ENCODE assay signal across 5 cellular contexts in genomic region chr5:130397727-130398126, GRCh38.
A peak's percentile ranks its signal among the peaks of the same experiment; 100 is the strongest.
DNase-seq lines count a peak whose midpoint lies in the region; ATAC-seq, FAIRE-seq and TF ChIP-seq lines count a peak whose summit lies in the region.
"Not testable (repeated sequence)": the region's sequence is repeated elsewhere in the genome, so short reads cannot be mapped to it uniquely, and the experiment has no call there.

No MANE protein-coding gene starts in this region.

- intact Hi-C loops in Caco-2 (cut with micrococcal nuclease; ENCODE audit: unreplicated experiment); mucosa of descending colon (cut with DNase I, micrococcal nuclease); transverse colon (cut with DNase I; ENCODE audit: low total_unique reads): not testable (repeated sequence)

- H3K9ac ChIP-seq in H1 (replicated peaks in 1 of 4; ENCODE audit: extremely low read depth in 1 of 4, low read depth in 3 of 4, low read length in 3 of 4) = not testable (repeated sequence)

- H2BK12ac ChIP-seq in H1 (ENCODE audit: low read depth, low read length) = not testable (repeated sequence)

- not testable (repeated sequence) for FAIRE-seq in H1 (lab: Jason Lieb, UNC)

- H3K4me1 Mint-ChIP-seq in Caco-2 (ENCODE audit: low read depth, unreplicated experiment) (peaks cover 11% of the 10 kb centered on the region), WTC11 (peaks cover 20% of the 10 kb centered on the region)

- WGBS in H1 (ENCODE audit: extremely low coverage in 1 of 2, insufficient coverage in 1 of 2, insufficient read length in 1 of 2, insufficient replicate concordance in 2 of 2, low coverage in 1 of 2, low lambda C conversion rate in 2 of 2, missing lambda C conversion rate in 1 of 2), 2 experiments = 86% methylated on average over 1 of the region's 1 CpG; no CpG with 5 or more reads in 1 of the 2 experiments
- WGBS in transverse colon (ENCODE audit: low coverage in 1 of 2), 2 donors = 57% methylated on average over 1 of the region's 1 CpG; no CpG with 5 or more reads in 1 of the 2 donors

- in situ Hi-C loops in transverse colon (cut with MboI; ENCODE audit: low pct_ligation_motif_present in 1 of 4, low pct_unique_long_range_greater_than_20kb in 1 of 4, low sequenced_read_pairs in 3 of 4) = not testable (repeated sequence)

- H2BK120ac ChIP-seq in H1 (replicated peaks; ENCODE audit: low read depth, low read length) = not testable (repeated sequence)

- H3K79me2 ChIP-seq in H1 (ENCODE audit: control insufficient read depth in 1 of 2, insufficient read depth in 2 of 2, low read length in 2 of 2) = not testable (repeated sequence)

- not testable (repeated sequence) for H3K23ac ChIP-seq in H1 (ENCODE audit: insufficient read length)

- CTCF ChIA-PET in Caco-2 (lab: Charles Lee); WTC11 (lab: Charles Lee): not testable (repeated sequence)
- CTCF ChIA-PET in H1 (lab: Charles Lee; ENCODE audit: partially characterized antibody) = interaction anchor here (1.1 kb wide), 1 partner anchor 13 kb away, joined by 3 read pairs; no protein-coding TSS in a partner anchor

- not testable (repeated sequence) for TF ChIP-seq RAD21 in H1 (IDR thresholded peaks at IDR 0.05 in 1 of 2, conservative IDR thresholded peaks at IDR 0.05 in 1 of 2; ENCODE audit: low read depth in 2 of 2, low read length in 2 of 2)

- not testable (repeated sequence) for H3K4me3 Mint-ChIP-seq in Caco-2 (ENCODE audit: unreplicated experiment); WTC11

- H4K8ac ChIP-seq in H1 (ENCODE audit: extremely low read depth, insufficient read depth, low read length) = not testable (repeated sequence)

- peaks cover 21% of the 10 kb centered on the region for H3K4me1 ChIP-seq in Caco-2
- not testable (repeated sequence) for H3K4me1 ChIP-seq in H1 (replicated peaks in 1 of 4; ENCODE audit: control insufficient read depth in 3 of 4, insufficient read depth in 4 of 4, low read length in 3 of 4); mucosa of descending colon (ENCODE audit: low read depth); transverse colon

- H4K91ac ChIP-seq in H1 (replicated peaks; ENCODE audit: insufficient read length, low read length) = not testable (repeated sequence)

- not testable (repeated sequence) for H3K27me3 ChIP-seq in Caco-2 (replicated peaks; ENCODE audit: control insufficient read depth, insufficient read depth, low read length); H1 (replicated peaks in 1 of 4; ENCODE audit: control insufficient read depth in 3 of 4, extremely low read depth in 1 of 4, insufficient read depth in 3 of 4, low read length in 3 of 4); transverse colon

- not testable (repeated sequence) for H3K18ac ChIP-seq in H1 (ENCODE audit: extremely low read depth, low read length)

- H3K4me2 ChIP-seq in H1 (ENCODE audit: insufficient read depth in 1 of 2, low read depth in 2 of 2, low read length in 2 of 2) = not testable (repeated sequence)

- H3K56ac ChIP-seq in H1 (replicated peaks; ENCODE audit: insufficient read length, low read depth, low read length) = not testable (repeated sequence)

- not testable (repeated sequence) for DNase-seq in Caco-2; WTC11 (ENCODE audit: low spot score); H1 (ENCODE audit: low read depth in 1 of 2, low spot score in 2 of 2)
- peak in 1 of 3 donors; percentile 74 for DNase-seq in mucosa of descending colon
- peak; percentile 22 for DNase-seq in transverse colon

- H3K14ac ChIP-seq in H1 (ENCODE audit: insufficient read length) = not testable (repeated sequence)

- H4K20me1 ChIP-seq in H1 (replicated peaks in 1 of 2; ENCODE audit: control insufficient read depth in 1 of 2, insufficient read depth in 2 of 2, low read length in 2 of 2) = not testable (repeated sequence)

- not testable (repeated sequence) for TF ChIP-seq POLR2A in H1 (IDR thresholded peaks at IDR 0.05; ENCODE audit: control extremely low read depth in 1 of 2, low read depth in 2 of 2, low read length in 2 of 2); transverse colon (IDR thresholded peaks at IDR 0.05)

- not testable (repeated sequence) for H2BK5ac ChIP-seq in H1 (ENCODE audit: low read depth, low read length)

- H4K5ac ChIP-seq in H1 (ENCODE audit: insufficient read length, low read depth, low read length) = not testable (repeated sequence)

- ATAC-seq in WTC11 = not testable (repeated sequence)
- ATAC-seq in mucosa of descending colon = peak; percentile 66

- TF ChIP-seq CTCF in Caco-2 (IDR thresholded peaks at IDR 0.05; ENCODE audit: insufficient read depth in 1 of 2, low read depth in 1 of 2, low read length in 1 of 2, severe bottlenecking in 1 of 2, unreplicated experiment in 1 of 2); WTC11 (IDR thresholded peaks at IDR 0.05); H1 (IDR thresholded peaks at IDR 0.05; ENCODE audit: control extremely low read depth in 1 of 3, insufficient read depth in 1 of 3, low read depth in 1 of 3, low read length in 3 of 3); mucosa of descending colon (IDR thresholded peaks at IDR 0.05); transverse colon (IDR thresholded peaks at IDR 0.05): not testable (repeated sequence)

- not testable (repeated sequence) for H3K4me3 ChIP-seq in Caco-2 (ENCODE audit: low read depth, low read length); H1 (ENCODE audit: extremely low read depth in 1 of 4, insufficient read depth in 2 of 4, low read depth in 3 of 4, low read length in 4 of 4); mucosa of descending colon; transverse colon

- POLR2A ChIA-PET in Caco-2 (lab: Charles Lee); H1 (lab: Charles Lee; ENCODE audit: partially characterized antibody): not testable (repeated sequence)
- POLR2A ChIA-PET in WTC11 (lab: Charles Lee) = interaction anchor here (0.6 kb wide), 1 partner anchor 278 kb away, joined by 11 read pairs; no protein-coding TSS in a partner anchor

- H3K27ac ChIP-seq in H1 (ENCODE audit: low read depth, low read length) = not testable (repeated sequence)
- H3K27ac ChIP-seq in transverse colon = peak overlapping the region in 2 of 4 donors; percentile 27 to 62

- peaks cover 23% of the 10 kb centered on the region for H3K9me3 Mint-ChIP-seq in Caco-2 (ENCODE audit: unreplicated experiment)
- peaks cover 19% of the 10 kb centered on the region for H3K9me3 Mint-ChIP-seq in WTC11

- H3K27ac Mint-ChIP-seq in Caco-2 (ENCODE audit: unreplicated experiment) (peak overlapping the region; percentile 61), WTC11 (peak overlapping the region; percentile 13; the same call in 1 of the 2 replicates)

- H2BK20ac ChIP-seq in H1 (ENCODE audit: low read length) = not testable (repeated sequence)

- not testable (repeated sequence) for H3K23me2 ChIP-seq in H1 (ENCODE audit: low read depth, low read length)

- peaks cover 11% of the 10 kb centered on the region for H3K36me3 Mint-ChIP-seq in Caco-2 (ENCODE audit: insufficient read depth, unreplicated experiment)
- not testable (repeated sequence) for H3K36me3 Mint-ChIP-seq in WTC11

- BruUV-seq in Caco-2 (replicated peaks; lab: Mats Ljungman, UMichigan) = not testable (repeated sequence)

- not testable (repeated sequence) for H3K9me3 ChIP-seq in Caco-2; H1 (ENCODE audit: insufficient read depth in 2 of 2, low read depth in 1 of 2, low read length in 1 of 2); mucosa of descending colon; transverse colon

- H2AFZ ChIP-seq in H1 (ENCODE audit: low read length) = not testable (repeated sequence)

- not testable (repeated sequence) for H2AK5ac ChIP-seq in H1 (ENCODE audit: low read depth, low read length)

- H3K27me3 Mint-ChIP-seq in Caco-2 (ENCODE audit: insufficient read depth, unreplicated experiment); WTC11 (ENCODE audit: low read depth): not testable (repeated sequence)

- TF ChIP-seq EP300 in H1 (IDR thresholded peaks at IDR 0.05; ENCODE audit: borderline replicate concordance in 1 of 2, low read depth in 2 of 2, low read length in 2 of 2); transverse colon (IDR thresholded peaks at IDR 0.05; ENCODE audit: low read depth): not testable (repeated sequence)

- not testable (repeated sequence) for H3K79me1 ChIP-seq in H1 (ENCODE audit: low read depth, low read length)

- not testable (repeated sequence) for H3K4ac ChIP-seq in H1 (replicated peaks; ENCODE audit: insufficient read length, low read depth, low read length)

- H2BK15ac ChIP-seq in H1 (ENCODE audit: low read length) = not testable (repeated sequence)

- H3K36me3 ChIP-seq in Caco-2 (ENCODE audit: control insufficient read depth, insufficient read depth, low read length); H1 (ENCODE audit: control insufficient read depth in 2 of 4, insufficient read depth in 4 of 4, low read length in 3 of 4); mucosa of descending colon (ENCODE audit: low read depth); transverse colon: not testable (repeated sequence)

TF ChIP-seq in H1, 55 proteins besides CTCF, POLR2A, EP300 and RAD21:
- TF ChIP-seq CEBPB (IDR thresholded peaks at IDR 0.05; ENCODE audit: low read depth, low read length) = peak; percentile 33; the same call in 1 of the 2 replicates
TF ChIP-seq in H1: peak in this region for 1; not testable (repeated sequence) for 54.
